1 cellular context compared by ENCODE assay signal in genomic region chr12:120500577-120500976, GRCh38.
TF ChIP-seq lines count a peak whose summit lies in the region.

No MANE protein-coding gene starts in this region.

TF ChIP-seq in endothelial cell of umbilical vein, 7 proteins besides CTCF, POLR2A, EP300 and RAD21:
- no peak for TF ChIP-seq FOS (IDR thresholded peaks at IDR 0.05; ENCODE audit: borderline replicate concordance, insufficient read depth, low read length)
- TF ChIP-seq JUN (IDR thresholded peaks at IDR 0.05; ENCODE audit: borderline replicate concordance, insufficient read depth, insufficient read length, low read depth), result no peak
- TF ChIP-seq POLR2AphosphoS5 (IDR thresholded peaks at IDR 0.05; ENCODE audit: insufficient read depth, low read depth, low read length), result no peak
- TF ChIP-seq MYC (IDR thresholded peaks at IDR 0.05; ENCODE audit: low read depth, low read length), result no peak
- TF ChIP-seq MAX (IDR thresholded peaks at IDR 0.05; ENCODE audit: insufficient read depth, insufficient read length), result no peak
- TF ChIP-seq EZH2 (IDR thresholded peaks at IDR 0.05; ENCODE audit: borderline replicate concordance, low read depth, low read length, severe bottlenecking), result no peak
- no peak for TF ChIP-seq GATA2 (IDR thresholded peaks at IDR 0.05; ENCODE audit: insufficient read depth, insufficient read length, low read depth, low read length)
